Comparison of ENCODE assay signal across 23 cellular contexts in the genomic region with DNA sequence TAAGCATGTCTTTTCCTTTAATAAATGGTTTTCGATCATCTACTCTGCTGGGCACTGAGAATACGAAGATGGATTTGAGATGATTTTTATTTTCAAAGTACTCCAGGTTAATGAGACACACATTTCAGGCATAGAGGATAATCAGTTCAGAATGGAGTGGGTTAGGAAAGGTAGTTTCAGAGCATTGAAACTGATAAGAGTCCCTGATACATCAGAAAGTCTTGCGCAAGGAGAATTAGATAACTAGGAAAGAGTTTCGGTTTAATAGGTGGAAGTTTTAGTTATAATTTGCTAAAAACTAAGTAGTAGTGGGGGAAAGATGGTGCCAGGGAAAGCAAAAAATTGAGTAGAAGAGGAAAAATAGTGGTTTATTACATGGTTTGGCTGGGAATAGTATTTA. TPM values are rescaled to one million over a fixed set of nuclear protein-coding genes. Genes with fewer than 3 reads are reported as not detected.
DNase-seq lines count a peak whose midpoint lies in the region; ATAC-seq, FAIRE-seq and TF ChIP-seq lines count a peak whose summit lies in the region.
"Had no signal": no experiment of that assay in that cellular context is flagged by ENCODE, and none has a peak within 500 bp of the region (broad histone marks: within the 10 kb centered on the region; RNA-seq: fewer than 3 reads in every experiment).

No MANE protein-coding gene starts in this region.

- no peak overlapping the region for H3K4me2 ChIP-seq in HepG2 (ENCODE audit: low read depth, low read length)
- H3K4me2 ChIP-seq: BLaER1 had no signal

- no TSS peak for BruUV-seq in HepG2 (replicated peaks; lab: Mats Ljungman, UMichigan)

- no peak for TF ChIP-seq POLR2A in HepG2 (IDR thresholded peaks at IDR 0.05; ENCODE audit: insufficient read depth in 1 of 2, low read depth in 2 of 2, low read length in 2 of 2)

- no peak for TF ChIP-seq EP300 in HepG2 (IDR thresholded peaks at IDR 0.05; ENCODE audit: low read depth in 2 of 2, low read length in 2 of 2)
- TF ChIP-seq EP300 in HepG2 (CRISPR knock-in tag; IDR thresholded peaks at IDR 0.05; ENCODE audit: borderline replicate concordance), result no peak

- H3K79me2 ChIP-seq in HepG2 (ENCODE audit: insufficient read depth, low read length), result no peaks in the 10 kb centered on the region

- intact Hi-C loops in HepG2 (cut with micrococcal nuclease; ENCODE audit: unreplicated experiment), result no loop called here

- POLR2A ChIA-PET in HepG2 (lab: Yijun Ruan, JAX), result no interaction called here

- ATAC-seq in activated T-cell treated with anti-CD3 and anti-CD28 coated beads, Interleukin-2, amount 50 U/mL, for 72 hours (replicated peaks in 1 of 2), result no peak
- no peak for ATAC-seq in central memory CD8-positive, alpha-beta T cell (replicated peaks; ENCODE audit: extremely low read depth, poor library complexity, severe bottlenecking)
- no peak for ATAC-seq in HepG2
- no peak for ATAC-seq in activated T-helper 17 cell treated with anti-CD3 and anti-CD28 coated beads, Interleukin-2, amount 50 U/mL, for 72 hours (replicated peaks)
- ATAC-seq: GM12878 had no signal

- peaks cover 2 to 32% of the 10 kb centered on the region in 2 experiments; a peak in 2 of 5 replicates for H3K36me3 ChIP-seq in HepG2 (replicated peaks in 1 of 2; ENCODE audit: control insufficient read depth in 1 of 2, insufficient read depth in 2 of 2, low read length in 2 of 2)

- no peak for TF ChIP-seq CTCF in HepG2 (CRISPR knock-in tag; IDR thresholded peaks at IDR 0.05)

- H3K9me3 Mint-ChIP-seq in activated T-cell treated with anti-CD3 and anti-CD28 coated beads, Interleukin-2, amount 50 U/mL, for 72 hours, result no peaks in the 10 kb centered on the region
- H3K9me3 Mint-ChIP-seq in central memory CD8-positive, alpha-beta T cell, result no peaks in the 10 kb centered on the region
- H3K9me3 Mint-ChIP-seq in activated T-helper 17 cell treated with anti-CD3 and anti-CD28 coated beads, Interleukin-2, amount 50 U/mL, for 72 hours, result no peaks in the 10 kb centered on the region
- H3K9me3 Mint-ChIP-seq: CD14-positive monocyte; CD4-positive, alpha-beta T cell; CD8-positive, alpha-beta memory T cell had no signal

- H3K36me3 Mint-ChIP-seq in activated T-cell treated with anti-CD3 and anti-CD28 coated beads, Interleukin-2, amount 50 U/mL, for 72 hours (ENCODE audit: insufficient read depth in 2 of 2), result peaks cover 0 to 4% of the 10 kb centered on the region in 2 donors
- peaks cover 20% of the 10 kb centered on the region for H3K36me3 Mint-ChIP-seq in central memory CD8-positive, alpha-beta T cell (ENCODE audit: insufficient read depth)
- H3K36me3 Mint-ChIP-seq in activated T-helper 17 cell treated with anti-CD3 and anti-CD28 coated beads, Interleukin-2, amount 50 U/mL, for 72 hours (ENCODE audit: low read depth), result peaks cover 79% of the 10 kb centered on the region

- CTCF ChIA-PET in HepG2 (lab: Yijun Ruan, JAX; ENCODE audit: low intra/inter-chr PET ratio, low total read pairs), result no interaction called here

- no peak overlapping the region for H3K27ac ChIP-seq in HepG2 (ENCODE audit: extremely low read length, insufficient read depth, low read length)
- H3K27ac ChIP-seq: 22Rv1, BLaER1 had no signal

- H3K4me1 ChIP-seq in HepG2 (ENCODE audit: insufficient read depth, low read length), result no peaks in the 10 kb centered on the region
- H3K4me1 ChIP-seq: BLaER1 had no signal

- DNase-seq in activated T-cell treated with anti-CD3 and anti-CD28 coated beads, Interleukin-2, amount 50 U/mL, for 72 hours, result no peak
- DNase-seq in activated T-cell treated with anti-CD3 and anti-CD28 coated beads for 4 hours (no peak), HepG2 (ENCODE audit: low spot score) (no peak), NCI-H187 (lab: John Stamatoyannopoulos, UW) (no peak), C1 segment of cervical spinal cord (lab: John Stamatoyannopoulos, UW) (no peak), superior temporal gyrus (ENCODE audit: extremely low spot score) (no peak)
- DNase-seq in central memory CD8-positive, alpha-beta T cell (ENCODE audit: low spot score in 2 of 2), result no peak
- DNase-seq: CD4-positive, alpha-beta T cell; CD8-positive, alpha-beta memory T cell; DMS 273 treated with DMSO at 0.1 percent for 48 hours; DMS79; EL; GDM1; GOT3; H7; HCEC 1CT had no signal

- H3K27ac Mint-ChIP-seq in activated T-cell treated with anti-CD3 and anti-CD28 coated beads, Interleukin-2, amount 50 U/mL, for 72 hours, result peak overlapping the region; percentile 22
- H3K27ac Mint-ChIP-seq in central memory CD8-positive, alpha-beta T cell (ENCODE audit: low read depth), result peak overlapping the region; percentile 5
- H3K27ac Mint-ChIP-seq in activated T-helper 17 cell treated with anti-CD3 and anti-CD28 coated beads, Interleukin-2, amount 50 U/mL, for 72 hours, result no peak overlapping the region
- H3K27ac Mint-ChIP-seq: B cell; CD14-positive monocyte; CD4-positive, alpha-beta T cell; CD8-positive, alpha-beta memory T cell had no signal

- in situ Hi-C loops in HepG2 (cut with HindIII; ENCODE audit: extremely low pct_ligation_motif_present, low pct_unique_long_range_greater_than_20kb), result no loop called here

- H3K27me3 Mint-ChIP-seq in activated T-cell treated with anti-CD3 and anti-CD28 coated beads, Interleukin-2, amount 50 U/mL, for 72 hours (ENCODE audit: low read depth), result no peaks in the 10 kb centered on the region
- H3K27me3 Mint-ChIP-seq in central memory CD8-positive, alpha-beta T cell, result no peaks in the 10 kb centered on the region
- no peaks in the 10 kb centered on the region for H3K27me3 Mint-ChIP-seq in activated T-helper 17 cell treated with anti-CD3 and anti-CD28 coated beads, Interleukin-2, amount 50 U/mL, for 72 hours
- H3K27me3 Mint-ChIP-seq: B cell; CD4-positive, alpha-beta T cell; CD8-positive, alpha-beta memory T cell had no signal

- no peak for FAIRE-seq in HepG2 (lab: Jason Lieb, UNC)
- FAIRE-seq: A204.1 had no signal

- no peak overlapping the region for H3K4me3 Mint-ChIP-seq in activated T-cell treated with anti-CD3 and anti-CD28 coated beads, Interleukin-2, amount 50 U/mL, for 72 hours
- no peak overlapping the region for H3K4me3 Mint-ChIP-seq in central memory CD8-positive, alpha-beta T cell
- no peak overlapping the region for H3K4me3 Mint-ChIP-seq in activated T-helper 17 cell treated with anti-CD3 and anti-CD28 coated beads, Interleukin-2, amount 50 U/mL, for 72 hours
- H3K4me3 Mint-ChIP-seq: B cell; CD14-positive monocyte; CD4-positive, alpha-beta T cell; CD8-positive, alpha-beta memory T cell had no signal

- no peak overlapping the region for H3K9ac ChIP-seq in HepG2 (ENCODE audit: insufficient read depth, low read depth, low read length)
- H3K9ac ChIP-seq: BLaER1 had no signal

- 97% methylated on average over 4 of the region's 4 CpGs for WGBS in HepG2 (ENCODE audit: low lambda C conversion rate)

- H4K20me1 ChIP-seq in HepG2 (ENCODE audit: insufficient read depth, low read length), result no peaks in the 10 kb centered on the region
- H4K20me1 ChIP-seq: BLaER1 had no signal

- H3K4me1 Mint-ChIP-seq in activated T-cell treated with anti-CD3 and anti-CD28 coated beads, Interleukin-2, amount 50 U/mL, for 72 hours (ENCODE audit: low read depth), result no peaks in the 10 kb centered on the region
- H3K4me1 Mint-ChIP-seq in central memory CD8-positive, alpha-beta T cell, result no peaks in the 10 kb centered on the region
- H3K4me1 Mint-ChIP-seq in activated T-helper 17 cell treated with anti-CD3 and anti-CD28 coated beads, Interleukin-2, amount 50 U/mL, for 72 hours, result no peaks in the 10 kb centered on the region
- H3K4me1 Mint-ChIP-seq: B cell, CD14-positive monocyte had no signal

- no peak overlapping the region for H2AFZ ChIP-seq in HepG2 (ENCODE audit: low read length)

- no peak overlapping the region for H3K4me3 ChIP-seq in HepG2 (replicated peaks in 1 of 3; ENCODE audit: insufficient read depth in 1 of 3, low read depth in 2 of 3, low read length in 3 of 3)
- H3K4me3 ChIP-seq: BLaER1, GM12878 had no signal

- TF ChIP-seq RAD21 in HepG2 (CRISPR knock-in tag; IDR thresholded peaks at IDR 0.05), result no peak

- no peaks in the 10 kb centered on the region for H3K9me3 ChIP-seq in HepG2 (ENCODE audit: low read length)
- H3K9me3 ChIP-seq: BLaER1 had no signal

- no peaks in the 10 kb centered on the region for H3K27me3 ChIP-seq in HepG2 (ENCODE audit: control insufficient read depth in 1 of 2, insufficient read depth in 2 of 2, low read length in 2 of 2)
- H3K27me3 ChIP-seq: BLaER1 had no signal

TF ChIP-seq in HepG2, 621 proteins besides CTCF, POLR2A, EP300 and RAD21:
- TF ChIP-seq ZNF207 (IDR thresholded peaks at IDR 0.05; ENCODE audit: borderline replicate concordance) (no peak), CEBPB (IDR thresholded peaks at IDR 0.05; ENCODE audit: borderline replicate concordance, low read depth, low read length) (peak; percentile 39; the same call in 1 of the 2 replicates)

RNA-seq across cellular contexts. Expression of gene ZDHHC17, which starts 50.1 kb away (rescaled TPM):
- 10 to 100 TPM; 26.0 to 28.7 TPM for total RNA-seq in activated T-cell treated with anti-CD3 and anti-CD28 coated beads, Interleukin-2, amount 50 U/mL, for 72 hours
- 21.2 and 36.7 TPM in 2 replicates for total RNA-seq in HepG2 (2016; rRNA removed; fragmentation: Illumina TruSeq; extraction: Trizol)
- 21.0 and 21.2 TPM in 2 replicates for total RNA-seq in HepG2 (2016; cell fraction: cytosol; rRNA removed; fragmentation: Illumina TruSeq; extraction: Trizol; ENCODE audit: low read depth)
- 17.9 and 34.3 TPM in 2 replicates for total RNA-seq in HepG2 (2016; cell fraction: insoluble cytoplasmic fraction; rRNA removed; fragmentation: Illumina TruSeq; extraction: Trizol)
- 12.6 and 14.8 TPM in 2 replicates for total RNA-seq in HepG2 (2016; cell fraction: membrane; rRNA removed; fragmentation: Illumina TruSeq; extraction: Trizol)
- 83.1 and 91.1 TPM in 2 replicates for total RNA-seq in HepG2 (2016; cell fraction: nucleus; rRNA removed; fragmentation: Illumina TruSeq; extraction: Trizol)
- polyA plus RNA-seq in HepG2 (2011; rRNA removed), result 31.7 and 38.5 TPM in 2 replicates
- 8.7 and 15.5 TPM in 2 replicates for polyA plus RNA-seq in HepG2 (2011; cell fraction: cytosol; rRNA removed)
- polyA plus RNA-seq in HepG2 (2011; cell fraction: nucleus; rRNA removed), result 81.4 and 85.4 TPM in 2 replicates
- polyA plus RNA-seq in HepG2 (2012), result 20.3 and 21.4 TPM in 2 replicates
- 0.74 and 0.85 TPM in 2 replicates for polyA plus RNA-seq in HepG2 (2016; cell fraction: cytosol; fragmentation: Illumina TruSeq; extraction: Trizol; ENCODE audit: low read depth)
- polyA plus RNA-seq in HepG2 (2016; cell fraction: insoluble cytoplasmic fraction; fragmentation: Illumina TruSeq; extraction: Trizol; ENCODE audit: low read depth), result 7.2 and 7.3 TPM in 2 replicates
- polyA plus RNA-seq in HepG2 (2016; cell fraction: membrane; fragmentation: Illumina TruSeq; extraction: Trizol; ENCODE audit: low read depth), result 1.7 and 2.4 TPM in 2 replicates
- 83.0 and 85.1 TPM in 2 replicates for polyA plus RNA-seq in HepG2 (2016; cell fraction: nucleus; fragmentation: Illumina TruSeq; extraction: Trizol; ENCODE audit: insufficient read depth, low read depth)
- 47.7 and 61.9 TPM in 2 replicates for polyA minus RNA-seq in HepG2 (2011; rRNA and poly(A)+ RNA removed; ENCODE audit: low replicate concordance)
- 35.4 and 39.4 TPM in 2 replicates for polyA minus RNA-seq in HepG2 (2011; cell fraction: cytosol; rRNA and poly(A)+ RNA removed)
- polyA minus RNA-seq in HepG2 (2011; cell fraction: nucleus; rRNA and poly(A)+ RNA removed), result 201 and 214 TPM in 2 replicates
- 10 to 100 TPM; 26.4 to 48.2 TPM for total RNA-seq in activated T-helper 17 cell treated with anti-CD3 and anti-CD28 coated beads, Interleukin-2, amount 50 U/mL, for 72 hours
